In the genomic region with DNA sequence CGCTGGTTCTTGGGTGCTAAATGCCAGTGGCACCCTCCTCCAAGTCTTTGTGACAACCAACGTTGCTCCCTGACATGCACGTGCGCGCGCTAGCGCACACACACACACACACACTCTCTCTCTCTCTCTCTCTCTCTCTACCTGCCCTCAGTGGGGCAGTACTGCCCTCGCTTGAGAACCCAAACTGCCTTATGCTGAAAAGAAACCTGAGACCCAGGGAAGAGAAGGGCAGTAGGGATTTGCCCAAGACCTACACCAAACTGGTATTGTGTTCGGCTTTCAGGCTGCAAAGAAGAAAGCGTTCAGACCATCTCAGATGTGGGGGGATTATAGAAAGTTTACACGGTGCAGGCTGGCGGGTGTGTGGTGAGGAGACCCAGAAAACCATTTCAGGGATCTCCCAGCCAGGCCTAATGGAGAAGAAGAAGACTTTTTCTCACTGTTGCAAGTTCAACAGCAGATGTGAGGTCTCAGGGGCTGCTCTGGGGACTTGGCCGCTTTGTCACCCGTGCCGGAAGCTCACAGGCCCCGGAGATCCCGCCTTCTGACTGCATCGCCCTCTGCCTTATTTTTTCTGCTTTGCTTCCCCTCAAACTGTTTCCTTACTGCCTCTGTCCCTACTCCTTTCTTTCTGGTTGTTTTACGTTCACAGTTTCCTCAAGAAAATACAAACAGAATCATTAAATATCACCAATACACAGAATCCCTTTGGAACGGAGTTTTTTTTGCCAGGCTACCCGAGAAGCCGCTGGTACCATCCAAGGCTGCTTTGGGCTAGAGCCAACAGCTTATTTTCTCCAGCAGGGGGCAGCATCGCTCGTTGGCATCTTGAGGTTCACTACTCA, we compare ENCODE assay signal across 9 cellular contexts.
DNase-seq lines count a peak whose midpoint lies in the region; ATAC-seq and TF ChIP-seq lines count a peak whose summit lies in the region.
"Had no signal": no experiment of that assay in that cellular context is flagged by ENCODE, and none has a peak within 500 bp of the region (broad histone marks: within the 10 kb centered on the region; RNA-seq: fewer than 3 reads in every experiment).

No MANE protein-coding gene starts in this region.

- CTCF ChIA-PET in AG04450 (lab: Charles Lee), result interaction anchor here (0.6 to 6.1 kb wide), 34 partner anchors 9 to 954 kb away, joined by 3 to 60 read pairs (median 4); partner anchors contain the start of genes PPM1A and TMEM30B

- H3K27me3 ChIP-seq in AG04450 (ENCODE audit: control insufficient read depth, insufficient read depth, low read length), result peaks cover 18% of the 10 kb centered on the region

- peak; percentile 76 for TF ChIP-seq CTCF in AG04450 (IDR thresholded peaks at IDR 0.05; ENCODE audit: low read depth, low read length)
- TF ChIP-seq CTCF in WI38 (IDR thresholded peaks at IDR 0.05; ENCODE audit: low read depth, low read length), result peak; percentile 62

- ATAC-seq in GM18858 (IDR thresholded peaks at IDR 0.05; ENCODE audit: unreplicated experiment), result peak; percentile 51
- peak; percentile 68 for ATAC-seq in HG03066 (IDR thresholded peaks at IDR 0.05; ENCODE audit: low read depth, unreplicated experiment)
- peak; percentile 93 for ATAC-seq in left lobe of liver

- no peaks in the 10 kb centered on the region for H3K9me3 ChIP-seq in AG04450 (ENCODE audit: control insufficient read depth, insufficient read depth, low read length)

- H3K4me3 ChIP-seq in AG04450 (ENCODE audit: low read depth, low read length) (peak overlapping the region; percentile 46), WI38 (ENCODE audit: low read depth, low read length) (peak overlapping the region; percentile 31)
- H3K4me3 ChIP-seq: SK-N-MC had no signal

- no peak overlapping the region for H3K27ac ChIP-seq in AG04450 (ENCODE audit: low read depth, low read length)
- H3K27ac ChIP-seq: SK-N-MC had no signal

- POLR2A ChIA-PET in AG04450 (lab: Yijun Ruan, JAX), result interaction anchor here (0.8 kb wide), 1 partner anchor 83 kb away, joined by 3 read pairs; the partner anchor contains the start of gene PPM1A

- DNase-seq in AG04450 (ENCODE audit: low read depth, low spot score), result no peak
- peak; percentile 94 for DNase-seq in NCI-H2107 (lab: John Stamatoyannopoulos, UW)
- DNase-seq in central memory CD4-positive, alpha-beta T cell, result peak; percentile 66
- peak; percentile 76 for DNase-seq in left lobe of liver (ENCODE audit: low spot score)
- peak; percentile 80 for DNase-seq in stimulated activated CD4-positive, alpha-beta T cell treated with anti-CD3 and anti-CD28 coated beads, Interleukin-2, amount 100 ng/mL, for 48 hours
